Comparison of ENCODE assay signal across 1 cellular context in genomic region chr1:93448292-93448982, GRCh38.
A peak's percentile ranks its signal among the peaks of the same experiment; 100 is the strongest.
TF ChIP-seq lines count a peak whose summit lies in the region.

No MANE protein-coding gene starts in this region.

TF ChIP-seq in HEK293, 187 proteins besides CTCF, POLR2A, EP300 and RAD21 (continued from another document and continues in another):
- TF ChIP-seq, protein P1, sequence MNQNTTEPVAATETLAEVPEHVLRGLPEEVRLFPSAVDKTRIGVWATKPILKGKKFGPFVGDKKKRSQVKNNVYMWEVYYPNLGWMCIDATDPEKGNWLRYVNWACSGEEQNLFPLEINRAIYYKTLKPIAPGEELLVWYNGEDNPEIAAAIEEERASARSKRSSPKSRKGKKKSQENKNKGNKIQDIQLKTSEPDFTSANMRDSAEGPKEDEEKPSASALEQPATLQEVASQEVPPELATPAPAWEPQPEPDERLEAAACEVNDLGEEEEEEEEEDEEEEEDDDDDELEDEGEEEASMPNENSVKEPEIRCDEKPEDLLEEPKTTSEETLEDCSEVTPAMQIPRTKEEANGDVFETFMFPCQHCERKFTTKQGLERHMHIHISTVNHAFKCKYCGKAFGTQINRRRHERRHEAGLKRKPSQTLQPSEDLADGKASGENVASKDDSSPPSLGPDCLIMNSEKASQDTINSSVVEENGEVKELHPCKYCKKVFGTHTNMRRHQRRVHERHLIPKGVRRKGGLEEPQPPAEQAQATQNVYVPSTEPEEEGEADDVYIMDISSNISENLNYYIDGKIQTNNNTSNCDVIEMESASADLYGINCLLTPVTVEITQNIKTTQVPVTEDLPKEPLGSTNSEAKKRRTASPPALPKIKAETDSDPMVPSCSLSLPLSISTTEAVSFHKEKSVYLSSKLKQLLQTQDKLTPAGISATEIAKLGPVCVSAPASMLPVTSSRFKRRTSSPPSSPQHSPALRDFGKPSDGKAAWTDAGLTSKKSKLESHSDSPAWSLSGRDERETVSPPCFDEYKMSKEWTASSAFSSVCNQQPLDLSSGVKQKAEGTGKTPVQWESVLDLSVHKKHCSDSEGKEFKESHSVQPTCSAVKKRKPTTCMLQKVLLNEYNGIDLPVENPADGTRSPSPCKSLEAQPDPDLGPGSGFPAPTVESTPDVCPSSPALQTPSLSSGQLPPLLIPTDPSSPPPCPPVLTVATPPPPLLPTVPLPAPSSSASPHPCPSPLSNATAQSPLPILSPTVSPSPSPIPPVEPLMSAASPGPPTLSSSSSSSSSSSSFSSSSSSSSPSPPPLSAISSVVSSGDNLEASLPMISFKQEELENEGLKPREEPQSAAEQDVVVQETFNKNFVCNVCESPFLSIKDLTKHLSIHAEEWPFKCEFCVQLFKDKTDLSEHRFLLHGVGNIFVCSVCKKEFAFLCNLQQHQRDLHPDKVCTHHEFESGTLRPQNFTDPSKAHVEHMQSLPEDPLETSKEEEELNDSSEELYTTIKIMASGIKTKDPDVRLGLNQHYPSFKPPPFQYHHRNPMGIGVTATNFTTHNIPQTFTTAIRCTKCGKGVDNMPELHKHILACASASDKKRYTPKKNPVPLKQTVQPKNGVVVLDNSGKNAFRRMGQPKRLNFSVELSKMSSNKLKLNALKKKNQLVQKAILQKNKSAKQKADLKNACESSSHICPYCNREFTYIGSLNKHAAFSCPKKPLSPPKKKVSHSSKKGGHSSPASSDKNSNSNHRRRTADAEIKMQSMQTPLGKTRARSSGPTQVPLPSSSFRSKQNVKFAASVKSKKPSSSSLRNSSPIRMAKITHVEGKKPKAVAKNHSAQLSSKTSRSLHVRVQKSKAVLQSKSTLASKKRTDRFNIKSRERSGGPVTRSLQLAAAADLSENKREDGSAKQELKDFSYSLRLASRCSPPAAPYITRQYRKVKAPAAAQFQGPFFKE (tag by site-specific recombination; IDR thresholded peaks at IDR 0.05; ENCODE audit: borderline replicate concordance) = 0 out of 2 replicates have a peak, but pooled peaks have one; percentile 60
- TF ChIP-seq, protein P2, sequence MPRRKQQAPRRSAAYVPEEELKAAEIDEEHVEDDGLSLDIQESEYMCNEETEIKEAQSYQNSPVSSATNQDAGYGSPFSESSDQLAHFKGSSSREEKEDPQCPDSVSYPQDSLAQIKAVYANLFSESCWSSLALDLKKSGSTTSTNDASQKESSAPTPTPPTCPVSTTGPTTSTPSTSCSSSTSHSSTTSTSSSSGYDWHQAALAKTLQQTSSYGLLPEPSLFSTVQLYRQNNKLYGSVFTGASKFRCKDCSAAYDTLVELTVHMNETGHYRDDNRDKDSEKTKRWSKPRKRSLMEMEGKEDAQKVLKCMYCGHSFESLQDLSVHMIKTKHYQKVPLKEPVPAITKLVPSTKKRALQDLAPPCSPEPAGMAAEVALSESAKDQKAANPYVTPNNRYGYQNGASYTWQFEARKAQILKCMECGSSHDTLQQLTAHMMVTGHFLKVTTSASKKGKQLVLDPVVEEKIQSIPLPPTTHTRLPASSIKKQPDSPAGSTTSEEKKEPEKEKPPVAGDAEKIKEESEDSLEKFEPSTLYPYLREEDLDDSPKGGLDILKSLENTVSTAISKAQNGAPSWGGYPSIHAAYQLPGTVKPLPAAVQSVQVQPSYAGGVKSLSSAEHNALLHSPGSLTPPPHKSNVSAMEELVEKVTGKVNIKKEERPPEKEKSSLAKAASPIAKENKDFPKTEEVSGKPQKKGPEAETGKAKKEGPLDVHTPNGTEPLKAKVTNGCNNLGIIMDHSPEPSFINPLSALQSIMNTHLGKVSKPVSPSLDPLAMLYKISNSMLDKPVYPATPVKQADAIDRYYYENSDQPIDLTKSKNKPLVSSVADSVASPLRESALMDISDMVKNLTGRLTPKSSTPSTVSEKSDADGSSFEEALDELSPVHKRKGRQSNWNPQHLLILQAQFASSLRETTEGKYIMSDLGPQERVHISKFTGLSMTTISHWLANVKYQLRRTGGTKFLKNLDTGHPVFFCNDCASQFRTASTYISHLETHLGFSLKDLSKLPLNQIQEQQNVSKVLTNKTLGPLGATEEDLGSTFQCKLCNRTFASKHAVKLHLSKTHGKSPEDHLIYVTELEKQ (tag by site-specific recombination; IDR thresholded peaks at IDR 0.05; ENCODE audit: borderline replicate concordance) = no peak
- TF ChIP-seq ZNF16 (tag by site-specific recombination; IDR thresholded peaks at IDR 0.05; ENCODE audit: low read depth) (no peak), ZNF2 (tag by site-specific recombination; IDR thresholded peaks at IDR 0.05) (no peak), REST (tag by site-specific recombination; IDR thresholded peaks at IDR 0.05) (no peak), ZNF837 (tag by site-specific recombination; IDR thresholded peaks at IDR 0.05) (0 out of 2 replicates have a peak, but pooled peaks have one; percentile 30), KLF1 (tag by site-specific recombination; IDR thresholded peaks at IDR 0.05) (peak; percentile 96), ZNF473 (tag by site-specific recombination; IDR thresholded peaks at IDR 0.05) (no peak), ZNF639 (tag by site-specific recombination; IDR thresholded peaks at IDR 0.05) (no peak), SCRT1 (tag by site-specific recombination; IDR thresholded peaks at IDR 0.05; ENCODE audit: borderline replicate concordance) (no peak), ZNF654 (tag by site-specific recombination; IDR thresholded peaks at IDR 0.05; ENCODE audit: low read depth) (no peak), ZBTB8A (tag by site-specific recombination; IDR thresholded peaks at IDR 0.05) (peak; percentile 93), ZNF155 (tag by site-specific recombination; IDR thresholded peaks at IDR 0.05) (no peak), ZNF433 (tag by site-specific recombination; IDR thresholded peaks at IDR 0.05; ENCODE audit: low read depth) (no peak), ZNF266 (tag by site-specific recombination; IDR thresholded peaks at IDR 0.05; ENCODE audit: low read depth) (no peak), SALL2 (tag by site-specific recombination; IDR thresholded peaks at IDR 0.05; ENCODE audit: borderline replicate concordance) (no peak), ZNF677 (tag by site-specific recombination; IDR thresholded peaks at IDR 0.05) (no peak), SP7 (tag by site-specific recombination; IDR thresholded peaks at IDR 0.05) (no peak), ZNF664 (tag by site-specific recombination; IDR thresholded peaks at IDR 0.05) (no peak), ZNF239 (tag by site-specific recombination; IDR thresholded peaks at IDR 0.05) (no peak), ZXDB (tag by site-specific recombination; IDR thresholded peaks at IDR 0.05) (0 out of 2 replicates have a peak, but pooled peaks have one; percentile 39), ZNF354C (tag by site-specific recombination; IDR thresholded peaks at IDR 0.05; ENCODE audit: borderline replicate concordance, low read depth) (no peak), ZNF211 (tag by site-specific recombination; IDR thresholded peaks at IDR 0.05; ENCODE audit: low read depth) (no peak), ZBTB6 (tag by site-specific recombination; IDR thresholded peaks at IDR 0.05) (no peak), ZNF449 (tag by site-specific recombination; IDR thresholded peaks at IDR 0.05) (no peak; the same call in none of the 2 replicates), ZNF274 (IDR thresholded peaks at IDR 0.05; ENCODE audit: low read length) (no peak), ZNF274 (tag by site-specific recombination; IDR thresholded peaks at IDR 0.05; ENCODE audit: borderline replicate concordance) (no peak), MYNN (tag by site-specific recombination; IDR thresholded peaks at IDR 0.05; ENCODE audit: borderline replicate concordance) (no peak), HOXC10 (CRISPR knock-in tag; IDR thresholded peaks at IDR 0.05) (no peak), ZNF768 (tag by site-specific recombination; IDR thresholded peaks at IDR 0.05) (no peak), ZNF776 (tag by site-specific recombination; IDR thresholded peaks at IDR 0.05; ENCODE audit: borderline replicate concordance) (no peak), ZNF121 (tag by site-specific recombination; IDR thresholded peaks at IDR 0.05) (no peak)
- TF ChIP-seq, protein P3, sequence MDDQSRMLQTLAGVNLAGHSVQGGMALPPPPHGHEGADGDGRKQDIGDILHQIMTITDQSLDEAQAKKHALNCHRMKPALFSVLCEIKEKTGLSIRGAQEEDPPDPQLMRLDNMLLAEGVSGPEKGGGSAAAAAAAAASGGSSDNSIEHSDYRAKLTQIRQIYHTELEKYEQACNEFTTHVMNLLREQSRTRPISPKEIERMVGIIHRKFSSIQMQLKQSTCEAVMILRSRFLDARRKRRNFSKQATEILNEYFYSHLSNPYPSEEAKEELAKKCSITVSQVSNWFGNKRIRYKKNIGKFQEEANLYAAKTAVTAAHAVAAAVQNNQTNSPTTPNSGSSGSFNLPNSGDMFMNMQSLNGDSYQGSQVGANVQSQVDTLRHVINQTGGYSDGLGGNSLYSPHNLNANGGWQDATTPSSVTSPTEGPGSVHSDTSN (CRISPR knock-in tag; IDR thresholded peaks at IDR 0.05) = no peak; the same call in 1 of the 2 replicates
- TF ChIP-seq, protein P4, sequence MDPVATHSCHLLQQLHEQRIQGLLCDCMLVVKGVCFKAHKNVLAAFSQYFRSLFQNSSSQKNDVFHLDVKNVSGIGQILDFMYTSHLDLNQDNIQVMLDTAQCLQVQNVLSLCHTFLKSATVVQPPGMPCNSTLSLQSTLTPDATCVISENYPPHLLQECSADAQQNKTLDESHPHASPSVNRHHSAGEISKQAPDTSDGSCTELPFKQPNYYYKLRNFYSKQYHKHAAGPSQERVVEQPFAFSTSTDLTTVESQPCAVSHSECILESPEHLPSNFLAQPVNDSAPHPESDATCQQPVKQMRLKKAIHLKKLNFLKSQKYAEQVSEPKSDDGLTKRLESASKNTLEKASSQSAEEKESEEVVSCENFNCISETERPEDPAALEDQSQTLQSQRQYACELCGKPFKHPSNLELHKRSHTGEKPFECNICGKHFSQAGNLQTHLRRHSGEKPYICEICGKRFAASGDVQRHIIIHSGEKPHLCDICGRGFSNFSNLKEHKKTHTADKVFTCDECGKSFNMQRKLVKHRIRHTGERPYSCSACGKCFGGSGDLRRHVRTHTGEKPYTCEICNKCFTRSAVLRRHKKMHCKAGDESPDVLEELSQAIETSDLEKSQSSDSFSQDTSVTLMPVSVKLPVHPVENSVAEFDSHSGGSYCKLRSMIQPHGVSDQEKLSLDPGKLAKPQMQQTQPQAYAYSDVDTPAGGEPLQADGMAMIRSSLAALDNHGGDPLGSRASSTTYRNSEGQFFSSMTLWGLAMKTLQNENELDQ (tag by site-specific recombination; IDR thresholded peaks at IDR 0.05; ENCODE audit: low read depth) = no peak
- TF ChIP-seq, protein P5, sequence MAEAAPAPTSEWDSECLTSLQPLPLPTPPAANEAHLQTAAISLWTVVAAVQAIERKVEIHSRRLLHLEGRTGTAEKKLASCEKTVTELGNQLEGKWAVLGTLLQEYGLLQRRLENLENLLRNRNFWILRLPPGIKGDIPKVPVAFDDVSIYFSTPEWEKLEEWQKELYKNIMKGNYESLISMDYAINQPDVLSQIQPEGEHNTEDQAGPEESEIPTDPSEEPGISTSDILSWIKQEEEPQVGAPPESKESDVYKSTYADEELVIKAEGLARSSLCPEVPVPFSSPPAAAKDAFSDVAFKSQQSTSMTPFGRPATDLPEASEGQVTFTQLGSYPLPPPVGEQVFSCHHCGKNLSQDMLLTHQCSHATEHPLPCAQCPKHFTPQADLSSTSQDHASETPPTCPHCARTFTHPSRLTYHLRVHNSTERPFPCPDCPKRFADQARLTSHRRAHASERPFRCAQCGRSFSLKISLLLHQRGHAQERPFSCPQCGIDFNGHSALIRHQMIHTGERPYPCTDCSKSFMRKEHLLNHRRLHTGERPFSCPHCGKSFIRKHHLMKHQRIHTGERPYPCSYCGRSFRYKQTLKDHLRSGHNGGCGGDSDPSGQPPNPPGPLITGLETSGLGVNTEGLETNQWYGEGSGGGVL (tag by site-specific recombination; IDR thresholded peaks at IDR 0.05) = peak; percentile 58
